ENCODE assay signal across 18 cellular contexts in genomic region chr18:39701839-39702238, GRCh38.
DNase-seq lines count a peak whose midpoint lies in the region; ATAC-seq and TF ChIP-seq lines count a peak whose summit lies in the region.
"Had no signal": no experiment of that assay in that cellular context is flagged by ENCODE, and none has a peak within 500 bp of the region (broad histone marks: within the 10 kb centered on the region; RNA-seq: fewer than 3 reads in every experiment).

No MANE protein-coding gene starts in this region.

- no peak for TF ChIP-seq POLR2A in transverse colon (IDR thresholded peaks at IDR 0.05)

- TF ChIP-seq CTCF in brain microvascular endothelial cell (IDR thresholded peaks at IDR 0.05; ENCODE audit: low read depth, low read length, missing control alignments) (no peak), transverse colon (IDR thresholded peaks at IDR 0.05) (no peak)

- 56 to 60% methylated on average over 2 of the region's 2 CpGs for WGBS in transverse colon (ENCODE audit: low coverage in 1 of 2), 2 donors

- H3K27ac ChIP-seq in brain microvascular endothelial cell, result peak overlapping the region; percentile 53
- H3K27ac ChIP-seq in transverse colon, result no peak overlapping the region
- H3K27ac ChIP-seq: SK-N-MC, upper lobe of right lung had no signal

- no peaks in the 10 kb centered on the region for H3K4me1 ChIP-seq in transverse colon
- H3K4me1 ChIP-seq: upper lobe of right lung had no signal

- in situ Hi-C loops in Caki2 (cut with HindIII; ENCODE audit: low pct_unique_long_range_greater_than_20kb, low sequenced_read_pairs), result no loop called here
- in situ Hi-C loops in brain microvascular endothelial cell (cut with HindIII; ENCODE audit: low pct_ligation_motif_present, low sequenced_read_pairs), result no loop called here
- in situ Hi-C loops in transverse colon (cut with MboI; ENCODE audit: low pct_ligation_motif_present in 1 of 4, low pct_unique_long_range_greater_than_20kb in 1 of 4, low sequenced_read_pairs in 3 of 4), result no loop called here

- TF ChIP-seq EP300 in transverse colon (IDR thresholded peaks at IDR 0.05; ENCODE audit: low read depth), result no peak

- ATAC-seq in left colon (peak; percentile 82), HG02981 (IDR thresholded peaks at IDR 0.05; ENCODE audit: unreplicated experiment) (no peak)
- ATAC-seq: activated T-helper 17 cell treated with anti-CD3 and anti-CD28 coated beads, Interleukin-2, amount 50 U/mL, for 72 hours; stimulated activated naive B cell treated with anti-CD40 and anti-IgM and Interleukin-4, amounts not matched to agents 10 μg/mL and 1 μg/mL and 100 μg/mL, for 72 hours; upper lobe of right lung had no signal

- intact Hi-C loops in left colon (cut with DNase I, micrococcal nuclease), result no loop called here
- intact Hi-C loops in transverse colon (cut with DNase I; ENCODE audit: low total_unique reads), result no loop called here

- H3K36me3 ChIP-seq in brain microvascular endothelial cell (replicated peaks) (no peaks in the 10 kb centered on the region), transverse colon (no peaks in the 10 kb centered on the region)
- H3K36me3 ChIP-seq: upper lobe of right lung had no signal

- no peaks in the 10 kb centered on the region for H3K9me3 ChIP-seq in transverse colon
- H3K9me3 ChIP-seq: upper lobe of right lung had no signal

- peak; percentile 41 for DNase-seq in Caki2 (ENCODE audit: low read depth)
- DNase-seq in LHCN-M2 (ENCODE audit: low read depth), result peak; percentile 79
- DNase-seq in brain microvascular endothelial cell, result peak; percentile 54
- no peak for DNase-seq in left colon
- DNase-seq in NCI-H510A (lab: John Stamatoyannopoulos, UW), result no peak
- no peak for DNase-seq in activated effector memory CD4-positive, alpha-beta T cell treated with anti-CD3 and anti-CD28 coated beads, Interleukin-2, amount 50 U/mL, for 16 hours
- no peak for DNase-seq in transverse colon
- DNase-seq: activated CD4-positive, alpha-beta memory T cell treated with anti-CD3 and anti-CD28 coated beads, Interleukin-2, amount 10 ng/mL, durations not matched to agents 7 days and 5 days; DMS 273 treated with DMSO at 0.1 percent for 48 hours; effector CD4-positive, alpha-beta T cell; NCI-H1092; NCI-H2171 treated with DMSO at 0.1 percent for 48 hours; occipital lobe; stimulated activated naive B cell treated with anti-CD40 and anti-IgM and Interleukin-4, amounts not matched to agents 10 μg/mL and 1 μg/mL and 100 μg/mL, for 72 hours; upper lobe of right lung had no signal

- H3K4me3 ChIP-seq in brain microvascular endothelial cell (ENCODE audit: low read depth, low read length) (no peak overlapping the region), transverse colon (no peak overlapping the region)
- H3K4me3 ChIP-seq: SK-N-MC, upper lobe of right lung had no signal

- H3K27me3 ChIP-seq in brain microvascular endothelial cell (replicated peaks) (no peaks in the 10 kb centered on the region), transverse colon (no peaks in the 10 kb centered on the region)
- H3K27me3 ChIP-seq: upper lobe of right lung had no signal

Comparison
In these comparisons a context has a peak if more than half of its experiments do, and no peak if none do; other contexts are left out.
1. DNase-seq: peak in Caki2 (single experiment), LHCN-M2 (single experiment) and brain microvascular endothelial cell (single experiment); none in left colon (0 of 2), NCI-H510A (single experiment), activated effector memory CD4-positive, alpha-beta T cell treated with anti-CD3 and anti-CD28 coated beads, Interleukin-2, amount 50 U/mL, for 16 hours (single experiment) and transverse colon (single experiment).